1 cellular context compared by ENCODE assay signal in genomic region chr3:111796566-111796965, GRCh38.
TF ChIP-seq lines count a peak whose summit lies in the region.

No MANE protein-coding gene starts in this region.

TF ChIP-seq in SK-N-SH, 30 proteins besides CTCF, POLR2A, EP300 and RAD21 (continued from another document):
- TF ChIP-seq PBX3 (IDR thresholded peaks at IDR 0.05) = no peak
- TF ChIP-seq CHD2 (IDR thresholded peaks at IDR 0.05; ENCODE audit: low read length, partially characterized antibody) = no peak
- no peak for TF ChIP-seq JUND (IDR thresholded peaks at IDR 0.05)
- TF ChIP-seq RXRA (IDR thresholded peaks at IDR 0.05; ENCODE audit: borderline replicate concordance, low read depth) = no peak
- no peak for TF ChIP-seq TEAD4 (IDR thresholded peaks at IDR 0.05; ENCODE audit: borderline replicate concordance, insufficient read depth)
- TF ChIP-seq MAX (IDR thresholded peaks at IDR 0.05; ENCODE audit: low read depth) = no peak
